Comparison of ENCODE assay signal across 5 cellular contexts in genomic region chr2:84786601-84787000, GRCh38.
"Had no signal": no experiment of that assay in that cellular context is flagged by ENCODE, and none has a peak within 500 bp of the region (broad histone marks: within the 10 kb centered on the region; RNA-seq: fewer than 3 reads in every experiment).

No MANE protein-coding gene starts in this region.

- H3K27ac Mint-ChIP-seq: GM23338, H9 had no signal

- DNase-seq: H9, HCEC 1CT, IMR-90 had no signal

- H3K4me3 Mint-ChIP-seq: GM23338, H9 had no signal

- H3K9me3 Mint-ChIP-seq: GM23338, H9 had no signal

- H3K4me3 ChIP-seq: GM23338, K562 had no signal
